In genomic region chr19:3505598-3506383, GRCh38 we compare ENCODE assay signal across 1 cellular context.
TF ChIP-seq lines count a peak whose summit lies in the region.

Gene FZR1 (plus strand): TSS chr19:3506311. CDS start chr19:3522990, 16,679 bp downstream.

TF ChIP-seq in K562, 482 proteins besides CTCF, POLR2A, EP300 and RAD21 (continued from another document):
- TF ChIP-seq ARID4B (CRISPR knock-in tag; IDR thresholded peaks at IDR 0.05), result peak; percentile 97
- TF ChIP-seq ZNF830 (CRISPR knock-in tag; IDR thresholded peaks at IDR 0.05), result no peak
- peak; percentile 59 to 92 (median 88) for TF ChIP-seq YY1 (IDR thresholded peaks at IDR 0.05; ENCODE audit: borderline replicate concordance in 1 of 3, control insufficient read depth in 1 of 3, extremely low read depth in 1 of 3, insufficient read depth in 3 of 3, insufficient read length in 1 of 3, insufficient replicate concordance in 2 of 3, low read depth in 1 of 3, low read length in 2 of 3)
- TF ChIP-seq NR2C2 (CRISPR knock-in tag; IDR thresholded peaks at IDR 0.05), result no peak
- peak; percentile 48; the same call in 1 of the 2 replicates for TF ChIP-seq NR2C2 (tag; IDR thresholded peaks at IDR 0.05)
- peak in 1 of 2 experiments; percentile 98; a peak in 2 of 4 replicates for TF ChIP-seq HDAC1 (IDR thresholded peaks at IDR 0.05)
- peak; percentile 52 for TF ChIP-seq DPF2 (IDR thresholded peaks at IDR 0.05)
